ENCODE assay signal across 8 cellular contexts in genomic region chr7:98202367-98203195, GRCh38.
DNase-seq lines count a peak whose midpoint lies in the region; ATAC-seq and TF ChIP-seq lines count a peak whose summit lies in the region.

No MANE protein-coding gene starts in this region.

- peaks cover 60% of the 10 kb centered on the region for H3K4me1 Mint-ChIP-seq in activated naive CD8-positive, alpha-beta T cell (ENCODE audit: low read depth)

- H3K27ac ChIP-seq in SU-DHL-6 (ENCODE audit: low read depth, low read length) = no peak overlapping the region
- H3K27ac ChIP-seq in tibial artery = no peak overlapping the region

- ATAC-seq in GM18861 (IDR thresholded peaks at IDR 0.05; ENCODE audit: unreplicated experiment) (peak; percentile 93), HG02943 (IDR thresholded peaks at IDR 0.05; ENCODE audit: low read depth, unreplicated experiment) (peak; percentile 93)

- no peaks in the 10 kb centered on the region for H3K9me3 ChIP-seq in SU-DHL-6 (ENCODE audit: insufficient read depth, low read length)
- peaks cover 0 to 6% (median 4%) of the 10 kb centered on the region in 3 donors for H3K9me3 ChIP-seq in tibial artery

- H3K27me3 Mint-ChIP-seq in activated naive CD8-positive, alpha-beta T cell = no peaks in the 10 kb centered on the region

- peak overlapping the region; percentile 82 for H3K4me3 Mint-ChIP-seq in activated naive CD8-positive, alpha-beta T cell

- peak; percentile 13 for DNase-seq in stimulated activated CD8-positive, alpha-beta memory T cell treated with anti-CD3 and anti-CD28 coated beads, Interleukin-15, amount 100 ng/mL, for 1 hour (ENCODE audit: low read depth)
- DNase-seq in NCI-H1436 (lab: John Stamatoyannopoulos, UW) = no peak
- no peak for DNase-seq in NCI-H1694 (lab: John Stamatoyannopoulos, UW)
- DNase-seq in tibial artery = no peak

- peak overlapping the region; percentile 93 for H3K27ac Mint-ChIP-seq in activated naive CD8-positive, alpha-beta T cell

- H3K4me3 ChIP-seq in SU-DHL-6 (ENCODE audit: insufficient read depth, low read length, poor library complexity, severe bottlenecking) (no peak overlapping the region), tibial artery (no peak overlapping the region)

- H3K79me2 ChIP-seq in SU-DHL-6 (ENCODE audit: insufficient read depth, low read length) = no peaks in the 10 kb centered on the region

- H4K20me1 ChIP-seq in SU-DHL-6 (ENCODE audit: low read depth, low read length) = peaks cover 38% of the 10 kb centered on the region

- no peak for TF ChIP-seq CTCF in SU-DHL-6 (IDR thresholded peaks at IDR 0.05; ENCODE audit: insufficient read depth, low read length, poor library complexity, severe bottlenecking)
- no peak for TF ChIP-seq CTCF in tibial artery (IDR thresholded peaks at IDR 0.05)

- peaks cover 12% of the 10 kb centered on the region for H3K36me3 Mint-ChIP-seq in activated naive CD8-positive, alpha-beta T cell

- H3K27me3 ChIP-seq in SU-DHL-6 (ENCODE audit: low read length) (no peaks in the 10 kb centered on the region), tibial artery (no peaks in the 10 kb centered on the region)

- H3F3A ChIP-seq in SU-DHL-6 (ENCODE audit: insufficient read depth) = peaks cover 27% of the 10 kb centered on the region

- no peak overlapping the region for H3K9ac ChIP-seq in SU-DHL-6 (ENCODE audit: low read length)

- H3K36me3 ChIP-seq in SU-DHL-6 (ENCODE audit: low read length) (no peaks in the 10 kb centered on the region), tibial artery (peaks cover 16 to 54% (median 51%) of the 10 kb centered on the region in 3 donors)

- peak overlapping the region; percentile 42 for H3K4me2 ChIP-seq in SU-DHL-6 (ENCODE audit: low read depth, low read length, poor library complexity, severe bottlenecking)

- H3K4me1 ChIP-seq in tibial artery = no peaks in the 10 kb centered on the region

- no peak overlapping the region for H2AFZ ChIP-seq in SU-DHL-6 (ENCODE audit: low read depth, low read length, severe bottlenecking)

- H3K9me2 ChIP-seq in SU-DHL-6 (replicated peaks; ENCODE audit: insufficient read depth, low read length) = no peaks in the 10 kb centered on the region

- intact Hi-C loops in tibial artery (cut with DNase I; ENCODE audit: low total_unique reads) = no loop called here

- no peaks in the 10 kb centered on the region for H3K9me3 Mint-ChIP-seq in activated naive CD8-positive, alpha-beta T cell (ENCODE audit: low read depth)
